1 cellular context compared by ENCODE assay signal in the genomic region with DNA sequence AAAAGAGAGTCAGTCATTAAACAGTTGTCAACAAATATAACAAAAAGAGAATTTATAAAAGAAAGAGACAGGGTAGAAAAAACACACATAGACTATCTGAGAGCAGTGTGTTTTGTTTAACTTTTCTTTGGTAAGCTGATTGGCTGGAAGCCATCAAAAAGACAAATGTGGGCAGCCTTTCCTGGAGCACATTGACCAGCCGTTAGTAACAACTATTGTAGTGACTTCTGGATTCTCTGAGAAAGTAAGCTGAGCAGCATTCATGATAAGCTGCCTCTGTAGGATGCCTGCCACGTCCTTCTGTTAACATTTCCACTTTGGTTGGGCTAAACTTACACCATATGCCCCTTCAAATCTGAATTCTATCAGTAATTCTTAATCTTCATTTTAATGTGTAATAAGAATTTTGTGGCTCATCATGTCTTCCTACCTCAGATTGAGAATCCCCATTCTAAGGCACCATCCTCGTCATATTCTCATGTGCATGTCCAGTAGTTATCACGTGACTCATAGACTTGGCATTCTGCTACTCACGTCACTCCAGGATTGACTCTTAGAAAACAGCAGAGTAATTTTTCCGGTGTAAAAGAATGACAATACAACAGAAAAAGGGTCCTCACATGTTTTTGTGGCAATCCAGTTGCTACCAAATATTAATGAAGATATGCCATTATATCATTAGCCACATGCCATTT.
TF ChIP-seq lines count a peak whose summit lies in the region.

No MANE protein-coding gene starts in this region.

TF ChIP-seq in IMR-90, 13 proteins besides CTCF, POLR2A, EP300 and RAD21:
- TF ChIP-seq BHLHE40 (IDR thresholded peaks at IDR 0.05; ENCODE audit: low read depth, low read length) (peak; percentile 69), CHD1 (IDR thresholded peaks at IDR 0.05; ENCODE audit: low read depth, low read length) (no peak), USF2 (IDR thresholded peaks at IDR 0.05; ENCODE audit: low read depth, low read length) (peak; percentile 63; the same call in 1 of the 2 replicates)
TF ChIP-seq in IMR-90: peak in this region for 2.
